In genomic region chr12:68641138-68641537, GRCh38 we compare ENCODE assay signal across 9 cellular contexts. TPM values are rescaled to one million over a fixed set of nuclear protein-coding genes. Genes with fewer than 3 reads are reported as not detected.
DNase-seq lines count a peak whose midpoint lies in the region; ATAC-seq and TF ChIP-seq lines count a peak whose summit lies in the region.
"Had no signal": no experiment of that assay in that cellular context is flagged by ENCODE, and none has a peak within 500 bp of the region (broad histone marks: within the 10 kb centered on the region; RNA-seq: fewer than 3 reads in every experiment).

No MANE protein-coding gene starts in this region.

- peaks cover 0 to 3% of the 10 kb centered on the region in 2 donors for H3K36me3 ChIP-seq in gastroesophageal sphincter

- POLR2A ChIA-PET in T-cell (lab: Charles Lee) = interaction anchor here in 1 of 2 donors (0.6 to 1.1 kb wide), 2 partner anchors 14 to 29 kb away, joined by 3 to 4 read pairs; no protein-coding TSS in a partner anchor

- no peak overlapping the region for H3K4me3 ChIP-seq in gastroesophageal sphincter

- in situ Hi-C loops in KBM-7 (cut with MboI; ENCODE audit: low pct_unique_long_range_greater_than_20kb, low sequenced_read_pairs) = no loop called here

- peaks cover 0 to 81% (median 9%) of the 10 kb centered on the region in 3 donors for H3K4me1 ChIP-seq in gastroesophageal sphincter

- peak overlapping the region in 1 of 4 donors; percentile 7 for H3K27ac ChIP-seq in gastroesophageal sphincter
- H3K27ac ChIP-seq: HL-60 had no signal

- peak overlapping the region; percentile 51 to 68 (median 61) for H3K4me3 Mint-ChIP-seq in T-cell
- peak overlapping the region; percentile 15 to 81 (median 62) for H3K4me3 Mint-ChIP-seq in naive B cell
- no peak overlapping the region for H3K4me3 Mint-ChIP-seq in type B pancreatic cell

- H3K9me3 ChIP-seq in gastroesophageal sphincter = no peaks in the 10 kb centered on the region

- TF ChIP-seq CTCF in gastroesophageal sphincter (IDR thresholded peaks at IDR 0.05) (no peak), type B pancreatic cell (conservative IDR thresholded peaks at IDR 0.05) (no peak)

- ATAC-seq in GM18517 (IDR thresholded peaks at IDR 0.05; ENCODE audit: unreplicated experiment) (peak; percentile 91), HG02588 (IDR thresholded peaks at IDR 0.05; ENCODE audit: unreplicated experiment) (peak; percentile 91), T-cell (replicated peaks in 1 of 4) (peak; percentile 64 to 76 (median 70)), naive B cell (ENCODE audit: low read depth in 2 of 2) (peak; percentile 90 to 91), gastroesophageal sphincter (no peak)

- H3K9me3 Mint-ChIP-seq in T-cell (no peaks in the 10 kb centered on the region), naive B cell (no peaks in the 10 kb centered on the region), type B pancreatic cell (no peaks in the 10 kb centered on the region)

- DNase-seq in T-cell (peak in 15 of 34 experiments; percentile 10 to 39 (median 19)), naive B cell (peak; percentile 25), ureter (ENCODE audit: low spot score) (no peak), type B pancreatic cell (ENCODE audit: extremely low spot score, unreplicated experiment) (no peak), KBM-7 (no peak)

- H3K27me3 ChIP-seq in gastroesophageal sphincter = no peaks in the 10 kb centered on the region

- H3K36me3 Mint-ChIP-seq in T-cell = peaks cover 15% of the 10 kb centered on the region
- peaks cover 0 to 6% of the 10 kb centered on the region in 2 donors for H3K36me3 Mint-ChIP-seq in naive B cell
- peaks cover 16% of the 10 kb centered on the region for H3K36me3 Mint-ChIP-seq in type B pancreatic cell

- H3K27me3 Mint-ChIP-seq in T-cell = no peaks in the 10 kb centered on the region
- no peaks in the 10 kb centered on the region for H3K27me3 Mint-ChIP-seq in naive B cell
- H3K27me3 Mint-ChIP-seq in type B pancreatic cell = no peaks in the 10 kb centered on the region

- WGBS in gastroesophageal sphincter (ENCODE audit: low coverage in 1 of 2), 2 donors = 16 to 24% methylated on average over 4 to 5 of the region's 5 CpGs

- H3K27ac Mint-ChIP-seq in T-cell (peak overlapping the region; percentile 69 to 73), naive B cell (peak overlapping the region in 5 of 6 donors; percentile 36 to 92 (median 82)), type B pancreatic cell (no peak overlapping the region)

- TF ChIP-seq EP300 in gastroesophageal sphincter (IDR thresholded peaks at IDR 0.05) = no peak

- no peak for TF ChIP-seq POLR2A in gastroesophageal sphincter (IDR thresholded peaks at IDR 0.05)

- H3K4me1 Mint-ChIP-seq in T-cell (peaks cover 89 to 93% (median 92%) of the 10 kb centered on the region in 3 donors), naive B cell (peaks cover 38 to 83% (median 60%) of the 10 kb centered on the region in 3 donors), type B pancreatic cell (ENCODE audit: unreplicated experiment) (peaks cover 4% of the 10 kb centered on the region)

- CTCF ChIA-PET in T-cell (lab: Charles Lee) = interaction anchor here in 1 of 2 donors (1.1 kb wide), 1 partner anchor 11 kb away, joined by 3 read pairs; no protein-coding TSS in a partner anchor

RNA-seq across cellular contexts. Expression of gene RAP1B, which starts 30.4 kb away (rescaled TPM):
- total RNA-seq in T-cell (100 to 1,000 TPM; 163 to 290 (median 170) TPM), ureter (198 TPM), gastroesophageal sphincter (100 to 1,000 TPM; 131 to 218 (median 205) TPM), type B pancreatic cell (ENCODE audit: low replicate concordance) (110 and 151 TPM in 2 replicates)
- polyA plus RNA-seq in naive B cell (ENCODE audit: low read depth in 6 of 6) = 100 to 1,000 TPM; 311 to 473 (median 344) TPM

RNA-seq across cellular contexts. Expression of gene NUP107, which starts 45.6 kb away (rescaled TPM):
- total RNA-seq in T-cell = 10 to 100 TPM; 38.4 to 67.5 (median 50.7) TPM
- polyA plus RNA-seq in naive B cell (ENCODE audit: low read depth in 6 of 6) = 10 to 100 TPM; 21.5 to 42.2 (median 34.6) TPM
- total RNA-seq in ureter = 37.9 TPM
- 10 to 100 TPM; 28.4 to 46.7 (median 29.5) TPM for total RNA-seq in gastroesophageal sphincter
- total RNA-seq in type B pancreatic cell (ENCODE audit: low replicate concordance) = 48.7 and 80.2 TPM in 2 replicates
